In the genomic region with DNA sequence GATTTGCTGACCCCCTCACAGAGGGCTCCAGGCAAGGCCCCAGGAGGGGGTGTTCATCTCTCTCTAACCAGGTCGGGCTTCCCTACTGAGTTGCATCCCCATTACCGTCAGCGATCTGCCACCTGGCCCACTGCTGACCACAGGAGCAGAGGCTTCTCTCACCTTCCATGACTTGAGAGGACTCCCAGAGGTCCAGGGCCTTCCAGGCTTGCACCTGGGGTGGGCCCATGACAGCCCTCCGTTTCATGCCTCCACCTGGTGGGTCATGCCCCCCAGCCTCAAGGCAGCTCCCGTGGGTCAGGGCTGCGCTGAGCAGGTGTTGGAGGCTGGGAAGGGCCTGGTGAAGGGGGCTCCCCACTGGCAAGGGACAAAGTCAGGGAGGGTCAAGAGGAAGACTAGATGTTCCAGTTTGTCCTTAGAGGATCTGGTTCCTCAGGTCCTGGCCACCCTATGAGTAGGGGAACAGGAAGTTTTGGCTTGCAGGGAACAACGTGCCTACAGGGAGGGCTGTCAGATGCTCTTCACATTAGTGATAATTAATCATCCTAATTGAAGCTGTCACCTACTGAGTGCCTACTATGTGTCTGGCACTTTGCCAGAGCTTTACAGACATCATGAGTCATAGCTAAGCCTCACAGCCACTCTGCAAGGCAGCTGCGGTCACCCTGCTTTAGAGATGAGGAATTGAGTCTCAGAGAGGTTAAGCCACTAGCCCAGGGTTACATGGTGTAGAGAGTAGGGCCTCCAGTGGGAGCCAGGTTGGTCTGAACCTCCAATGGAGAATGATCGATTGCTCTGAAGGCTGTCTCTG, we compare ENCODE assay signal across 1 cellular context.
TF ChIP-seq lines count a peak whose summit lies in the region.

No MANE protein-coding gene starts in this region.

TF ChIP-seq in K562, 482 proteins besides CTCF, POLR2A, EP300 and RAD21 (continued from another document):
- TF ChIP-seq, protein P1, sequence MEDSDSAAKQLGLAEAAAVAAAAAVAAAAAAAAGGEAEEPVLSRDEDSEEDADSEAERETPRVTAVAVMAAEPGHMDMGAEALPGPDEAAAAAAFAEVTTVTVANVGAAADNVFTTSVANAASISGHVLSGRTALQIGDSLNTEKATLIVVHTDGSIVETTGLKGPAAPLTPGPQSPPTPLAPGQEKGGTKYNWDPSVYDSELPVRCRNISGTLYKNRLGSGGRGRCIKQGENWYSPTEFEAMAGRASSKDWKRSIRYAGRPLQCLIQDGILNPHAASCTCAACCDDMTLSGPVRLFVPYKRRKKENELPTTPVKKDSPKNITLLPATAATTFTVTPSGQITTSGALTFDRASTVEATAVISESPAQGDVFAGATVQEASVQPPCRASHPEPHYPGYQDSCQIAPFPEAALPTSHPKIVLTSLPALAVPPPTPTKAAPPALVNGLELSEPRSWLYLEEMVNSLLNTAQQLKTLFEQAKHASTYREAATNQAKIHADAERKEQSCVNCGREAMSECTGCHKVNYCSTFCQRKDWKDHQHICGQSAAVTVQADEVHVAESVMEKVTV (CRISPR knock-in tag; IDR thresholded peaks at IDR 0.05) = no peak
- TF ChIP-seq ESRRA (IDR thresholded peaks at IDR 0.05; ENCODE audit: borderline replicate concordance, low read depth) = peak; percentile 50; the same call in 1 of the 2 replicates
- TF ChIP-seq, protein P2, sequence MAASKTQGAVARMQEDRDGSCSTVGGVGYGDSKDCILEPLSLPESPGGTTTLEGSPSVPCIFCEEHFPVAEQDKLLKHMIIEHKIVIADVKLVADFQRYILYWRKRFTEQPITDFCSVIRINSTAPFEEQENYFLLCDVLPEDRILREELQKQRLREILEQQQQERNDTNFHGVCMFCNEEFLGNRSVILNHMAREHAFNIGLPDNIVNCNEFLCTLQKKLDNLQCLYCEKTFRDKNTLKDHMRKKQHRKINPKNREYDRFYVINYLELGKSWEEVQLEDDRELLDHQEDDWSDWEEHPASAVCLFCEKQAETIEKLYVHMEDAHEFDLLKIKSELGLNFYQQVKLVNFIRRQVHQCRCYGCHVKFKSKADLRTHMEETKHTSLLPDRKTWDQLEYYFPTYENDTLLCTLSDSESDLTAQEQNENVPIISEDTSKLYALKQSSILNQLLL (CRISPR knock-in tag; IDR thresholded peaks at IDR 0.05; ENCODE audit: borderline replicate concordance) = no peak
- TF ChIP-seq SIRT6 (IDR thresholded peaks at IDR 0.05; ENCODE audit: low read depth, low read length) = no peak
- no peak for TF ChIP-seq XRCC3 (IDR thresholded peaks at IDR 0.05)
- no peak for TF ChIP-seq BRD4 (IDR thresholded peaks at IDR 0.05)
- TF ChIP-seq, protein P3, sequence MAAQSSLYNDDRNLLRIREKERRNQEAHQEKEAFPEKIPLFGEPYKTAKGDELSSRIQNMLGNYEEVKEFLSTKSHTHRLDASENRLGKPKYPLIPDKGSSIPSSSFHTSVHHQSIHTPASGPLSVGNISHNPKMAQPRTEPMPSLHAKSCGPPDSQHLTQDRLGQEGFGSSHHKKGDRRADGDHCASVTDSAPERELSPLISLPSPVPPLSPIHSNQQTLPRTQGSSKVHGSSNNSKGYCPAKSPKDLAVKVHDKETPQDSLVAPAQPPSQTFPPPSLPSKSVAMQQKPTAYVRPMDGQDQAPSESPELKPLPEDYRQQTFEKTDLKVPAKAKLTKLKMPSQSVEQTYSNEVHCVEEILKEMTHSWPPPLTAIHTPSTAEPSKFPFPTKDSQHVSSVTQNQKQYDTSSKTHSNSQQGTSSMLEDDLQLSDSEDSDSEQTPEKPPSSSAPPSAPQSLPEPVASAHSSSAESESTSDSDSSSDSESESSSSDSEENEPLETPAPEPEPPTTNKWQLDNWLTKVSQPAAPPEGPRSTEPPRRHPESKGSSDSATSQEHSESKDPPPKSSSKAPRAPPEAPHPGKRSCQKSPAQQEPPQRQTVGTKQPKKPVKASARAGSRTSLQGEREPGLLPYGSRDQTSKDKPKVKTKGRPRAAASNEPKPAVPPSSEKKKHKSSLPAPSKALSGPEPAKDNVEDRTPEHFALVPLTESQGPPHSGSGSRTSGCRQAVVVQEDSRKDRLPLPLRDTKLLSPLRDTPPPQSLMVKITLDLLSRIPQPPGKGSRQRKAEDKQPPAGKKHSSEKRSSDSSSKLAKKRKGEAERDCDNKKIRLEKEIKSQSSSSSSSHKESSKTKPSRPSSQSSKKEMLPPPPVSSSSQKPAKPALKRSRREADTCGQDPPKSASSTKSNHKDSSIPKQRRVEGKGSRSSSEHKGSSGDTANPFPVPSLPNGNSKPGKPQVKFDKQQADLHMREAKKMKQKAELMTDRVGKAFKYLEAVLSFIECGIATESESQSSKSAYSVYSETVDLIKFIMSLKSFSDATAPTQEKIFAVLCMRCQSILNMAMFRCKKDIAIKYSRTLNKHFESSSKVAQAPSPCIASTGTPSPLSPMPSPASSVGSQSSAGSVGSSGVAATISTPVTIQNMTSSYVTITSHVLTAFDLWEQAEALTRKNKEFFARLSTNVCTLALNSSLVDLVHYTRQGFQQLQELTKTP (IDR thresholded peaks at IDR 0.05; ENCODE audit: low read depth in 1 of 2, partially characterized antibody in 2 of 2) = no peak
- TF ChIP-seq MEIS2 (IDR thresholded peaks at IDR 0.05; ENCODE audit: partially characterized antibody) = peak; percentile 99
- TF ChIP-seq HNRNPK (IDR thresholded peaks at IDR 0.05; ENCODE audit: low read depth, low read length, poor library complexity, severe bottlenecking) = no peak
